ENCODE assay signal across 24 cellular contexts in the genomic region with DNA sequence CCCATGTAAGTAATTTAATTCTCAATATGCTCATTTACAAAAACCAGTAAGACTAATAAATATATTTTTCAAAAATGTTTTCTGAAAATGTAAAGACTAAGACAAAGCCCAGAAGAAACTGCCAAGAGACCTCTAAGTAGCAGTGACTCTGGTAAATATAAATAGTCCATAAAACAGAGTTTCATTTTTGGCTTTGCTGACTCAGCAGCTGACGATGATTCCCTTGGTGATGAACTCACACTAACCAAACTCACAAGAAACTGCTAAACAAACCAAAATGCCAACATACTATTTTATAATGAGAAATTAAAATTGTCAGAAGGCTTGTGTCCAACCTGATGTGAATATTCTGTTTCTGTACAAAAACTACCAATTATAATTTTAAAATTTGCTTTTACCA. TPM values are rescaled to one million over a fixed set of nuclear protein-coding genes. Genes with fewer than 3 reads are reported as not detected.
DNase-seq lines count a peak whose midpoint lies in the region; ATAC-seq, FAIRE-seq and TF ChIP-seq lines count a peak whose summit lies in the region.
"Had no signal": no experiment of that assay in that cellular context is flagged by ENCODE, and none has a peak within 500 bp of the region (broad histone marks: within the 10 kb centered on the region; RNA-seq: fewer than 3 reads in every experiment).

No MANE protein-coding gene starts in this region.

- H2BK15ac ChIP-seq in mesenchymal stem cell (ENCODE audit: low read depth, poor library complexity, severe bottlenecking) = no peak overlapping the region

- no peaks in the 10 kb centered on the region for H3K79me1 ChIP-seq in mesenchymal stem cell (replicated peaks; ENCODE audit: low read length, poor library complexity, severe bottlenecking)

- POLR2A ChIA-PET in K562 (lab: Yijun Ruan, JAX) = no interaction called here

- no peak overlapping the region for H3K4me3 ChIP-seq in K562
- H3K4me3 ChIP-seq in mesenchymal stem cell (ENCODE audit: insufficient read depth in 1 of 2, low read depth in 1 of 2, low read length in 2 of 2) = no peak overlapping the region
- H3K4me3 ChIP-seq in gastroesophageal sphincter = no peak overlapping the region
- no peak overlapping the region for H3K4me3 ChIP-seq in foreskin fibroblast (ENCODE audit: low read depth in 1 of 2, low read length in 2 of 2)
- H3K4me3 ChIP-seq: adrenal gland, breast epithelium, GM12878, mucosa of descending colon had no signal

- TF ChIP-seq CTCF in K562 (IDR thresholded peaks at IDR 0.05 in 2 of 3, conservative IDR thresholded peaks at IDR 0.05 in 1 of 3; ENCODE audit: insufficient read depth in 2 of 3, low read depth in 1 of 3, low read length in 3 of 3) (no peak), gastroesophageal sphincter (IDR thresholded peaks at IDR 0.05) (no peak), foreskin fibroblast (IDR thresholded peaks at IDR 0.05; ENCODE audit: low read depth, low read length) (no peak)

- TF ChIP-seq RAD21 in K562 (CRISPR knock-in tag; conservative IDR thresholded peaks at IDR 0.05 in 1 of 2, IDR thresholded peaks at IDR 0.05 in 1 of 2) = no peak

- CTCF ChIA-PET in K562 (lab: Yijun Ruan, JAX; ENCODE audit: low intra/inter-chr PET ratio) = no interaction called here

- DNase-seq in ELR (ENCODE audit: low read depth) = peak; percentile 20
- peak; percentile 36 for DNase-seq in LHCN-M2 (ENCODE audit: low read depth)
- peak in 2 of 4 experiments; percentile 5 to 9 for DNase-seq in K562 (ENCODE audit: extremely low read depth in 1 of 4, low spot score in 3 of 4)
- DNase-seq in mesenchymal stem cell = peak; percentile 52
- no peak for DNase-seq in foreskin fibroblast
- DNase-seq in NCI-H526 treated with DMSO at 0.1 percent for 48 hours (lab: John Stamatoyannopoulos, UW) = no peak
- DNase-seq in cerebellar nuclear complex (lab: John Stamatoyannopoulos, UW) = no peak
- DNase-seq: activated CD8-positive, alpha-beta memory T cell treated with anti-CD3 and anti-CD28 coated beads for 24 hours; activated naive CD4-positive, alpha-beta T cell; activated T-cell treated with anti-CD3 and anti-CD28 coated beads, Interleukin-2, amount 50 U/mL, for 24 hours; dermis blood vessel endothelial cell; foreskin melanocyte; hippocampal formation; mucosa of descending colon; NCI-H1105; NCI-H2081 treated with DMSO at 0.1 percent for 48 hours; NCI-H510A; stimulated activated CD4-positive, alpha-beta T cell treated with anti-CD3 and anti-CD28 coated beads, Interleukin-1b, Interleukin-23, amount 100 ng/mL, for 48 hours; T1000 had no signal

- no peak for TF ChIP-seq POLR2A in K562 (conservative IDR thresholded peaks at IDR 0.05)
- no peak for TF ChIP-seq POLR2A in gastroesophageal sphincter (IDR thresholded peaks at IDR 0.05)

- no peak overlapping the region for H2BK5ac ChIP-seq in mesenchymal stem cell (ENCODE audit: low read depth, low read length, poor library complexity, severe bottlenecking)

- BruUV-seq in K562 (replicated peaks; lab: Mats Ljungman, UMichigan) = no TSS peak

- no peak overlapping the region for H3K9ac ChIP-seq in K562 (ENCODE audit: insufficient read depth in 1 of 2, low read depth in 2 of 2, low read length in 2 of 2)
- no peak overlapping the region for H3K9ac ChIP-seq in mesenchymal stem cell (ENCODE audit: low read length)

- no peak overlapping the region for H3K18ac ChIP-seq in mesenchymal stem cell (ENCODE audit: low read depth in 1 of 2, low read length in 2 of 2)

- no peaks in the 10 kb centered on the region for H3K36me3 ChIP-seq in K562 (ENCODE audit: control insufficient read depth, insufficient read depth, low read length)
- H3K36me3 ChIP-seq in mesenchymal stem cell (ENCODE audit: control insufficient read depth in 1 of 2, insufficient read depth in 2 of 2, low read depth in 1 of 2, low read length in 2 of 2) = peaks cover under 1 to 13% of the 10 kb centered on the region in 2 experiments
- peaks cover 0 to 46% of the 10 kb centered on the region in 2 donors for H3K36me3 ChIP-seq in gastroesophageal sphincter
- H3K36me3 ChIP-seq: adrenal gland, breast epithelium had no signal

- no peak overlapping the region for H2AK5ac ChIP-seq in mesenchymal stem cell (ENCODE audit: low read length, severe bottlenecking)

- H3K4me1 ChIP-seq in K562 (replicated peaks in 1 of 2; ENCODE audit: control insufficient read depth in 2 of 2, insufficient read depth in 2 of 2, low read length in 2 of 2) (no peaks in the 10 kb centered on the region), mesenchymal stem cell (ENCODE audit: control insufficient read depth, insufficient read depth, low read depth, low read length) (no peaks in the 10 kb centered on the region), gastroesophageal sphincter (no peaks in the 10 kb centered on the region)
- H3K4me1 ChIP-seq: adrenal gland, breast epithelium had no signal

- H3K4ac ChIP-seq in mesenchymal stem cell (ENCODE audit: low read depth in 1 of 2, low read length in 2 of 2) = no peak overlapping the region

- H3K79me2 ChIP-seq in K562 (ENCODE audit: control insufficient read depth, insufficient read depth, low read length) = no peaks in the 10 kb centered on the region

- H4K91ac ChIP-seq in mesenchymal stem cell (ENCODE audit: low read length) = no peak overlapping the region

- 56% methylated on average over 1 of the region's 1 CpG for WGBS in K562 (ENCODE audit: insufficient coverage, low coverage, missing lambda C conversion rate)
- WGBS in mesenchymal stem cell = no CpG with 5 or more reads among the region's 1 CpG
- 75 to 86% methylated on average over 1 of the region's 1 CpG for WGBS in gastroesophageal sphincter (ENCODE audit: low coverage in 1 of 2), 2 donors

- no peak overlapping the region for H3K23ac ChIP-seq in mesenchymal stem cell (ENCODE audit: low read length in 2 of 2)

- no peak overlapping the region for H4K8ac ChIP-seq in mesenchymal stem cell (ENCODE audit: low read length)

- no peak for ATAC-seq in K562
- ATAC-seq in gastroesophageal sphincter = no peak
- ATAC-seq: GM12878; mucosa of descending colon; stimulated activated memory B cell treated with anti-CD40 and anti-IgM and Interleukin-4, amounts not matched to agents 10 μg/mL and 1 μg/mL and 100 μg/mL, for 72 hours had no signal

- H3K9me1 ChIP-seq in K562 (ENCODE audit: control insufficient read depth, insufficient read depth, low read length) = no peaks in the 10 kb centered on the region

- TF ChIP-seq EP300 in K562 (IDR thresholded peaks at IDR 0.05; ENCODE audit: low read length) (no peak), gastroesophageal sphincter (IDR thresholded peaks at IDR 0.05) (no peak)

- no peak for FAIRE-seq in K562 (lab: Jason Lieb, UNC)
- FAIRE-seq: GM12878 had no signal

- no peak overlapping the region for H2BK120ac ChIP-seq in mesenchymal stem cell (ENCODE audit: low read depth, low read length)

- H3K4me2 ChIP-seq in K562 (ENCODE audit: insufficient read depth, low read length) (no peak overlapping the region), mesenchymal stem cell (ENCODE audit: low read length, poor library complexity, severe bottlenecking) (no peak overlapping the region)

- H2BK12ac ChIP-seq in mesenchymal stem cell (ENCODE audit: low read length in 2 of 2) = no peak overlapping the region

- in situ Hi-C loops in K562 (cut with MboI) = no loop called here

- H3K9me3 ChIP-seq in K562 (replicated peaks; ENCODE audit: control insufficient read depth, insufficient read depth, low read depth, low read length) (no peaks in the 10 kb centered on the region), mesenchymal stem cell (ENCODE audit: control insufficient read depth, low read length) (peaks cover 16% of the 10 kb centered on the region), gastroesophageal sphincter (no peaks in the 10 kb centered on the region)
- H3K9me3 ChIP-seq: breast epithelium, mucosa of descending colon had no signal

- H2AFZ ChIP-seq in K562 (ENCODE audit: low read depth, low read length) = no peak overlapping the region
- H2AFZ ChIP-seq in mesenchymal stem cell (ENCODE audit: low read depth, low read length) = no peak overlapping the region

- H3K27ac ChIP-seq in K562 (ENCODE audit: extremely low read depth, low read depth, low read length) (no peak overlapping the region), mesenchymal stem cell (ENCODE audit: low read length, poor library complexity, severe bottlenecking) (no peak overlapping the region), gastroesophageal sphincter (no peak overlapping the region)
- H3K27ac ChIP-seq: adrenal gland, breast epithelium had no signal

- H3K27me3 ChIP-seq in K562 (ENCODE audit: control insufficient read depth in 2 of 2, insufficient read depth in 2 of 2, low read length in 2 of 2) (no peaks in the 10 kb centered on the region), mesenchymal stem cell (ENCODE audit: control insufficient read depth in 1 of 2, insufficient read depth in 1 of 2, low read length in 2 of 2) (no peaks in the 10 kb centered on the region), gastroesophageal sphincter (no peaks in the 10 kb centered on the region)
- H3K27me3 ChIP-seq: adrenal gland, breast epithelium had no signal

- H3K14ac ChIP-seq in mesenchymal stem cell (ENCODE audit: low read length in 2 of 2) = no peak overlapping the region

- H4K20me1 ChIP-seq in K562 (replicated peaks; ENCODE audit: control insufficient read depth, insufficient read depth, low read length) = no peaks in the 10 kb centered on the region

- intact Hi-C loops in K562 (cut with micrococcal nuclease) = no loop called here

RNA-seq across cellular contexts. Expression of gene IMPG2, which starts 31.5 kb away (rescaled TPM):
- total RNA-seq in LHCN-M2 (2014; rRNA removed) (0.19 and 0.23 TPM in 2 replicates), K562 (2014; rRNA removed) (0.08 and 0.09 TPM in 2 replicates), K562 (2014; rRNA removed; fragmentation: Illumina TruSeq; extraction: Trizol) (0.13 and 0.18 TPM in 2 replicates), K562 (2015; rRNA removed; fragmentation: Illumina TruSeq; extraction: Trizol) (0.30 and 0.36 TPM in 2 replicates), K562 (2021) (0.09 and 0.13 TPM in 2 replicates), gastroesophageal sphincter (under 1 TPM; 0.62 to 0.96 (median 0.81) TPM)
- 0.06 TPM for polyA plus RNA-seq in LHCN-M2 (2012)
- total RNA-seq in K562 (2011; cell fraction: chromatin; rRNA removed; ENCODE audit: low replicate concordance) = 0.25 and 0.51 TPM in 2 replicates
- 0.13 and 0.17 TPM in 2 replicates for total RNA-seq in K562 (2011; cell fraction: nucleolus; rRNA removed)
- total RNA-seq in K562 (2011; cell fraction: nucleoplasm; rRNA removed) = 0.38 and 0.44 TPM in 2 replicates
- polyA plus RNA-seq in K562 (2011; rRNA removed) (0.07 and 0.27 TPM in 2 replicates), K562 (2014; fragmentation: Illumina TruSeq; extraction: Trizol) (0.11 and 0.13 TPM in 2 replicates), K562 (2014; fragmentation: Nextera tagmentation; extraction: Ambion mirVana) (under 1 TPM; 0.04 TPM), K562 (2014; rRNA removed) (0.05 and 0.07 TPM in 2 replicates)
- polyA plus RNA-seq in K562 (2011; cell fraction: cytosol; rRNA removed) = 0.01 and 0.13 TPM in 2 replicates
- polyA plus RNA-seq in K562 (2011; cell fraction: nucleus; rRNA removed) = 0.18 and 0.63 TPM in 2 replicates
- polyA plus RNA-seq in K562 (2012) = 0.14 and 0.48 TPM in 2 replicates
- 0.14 and 0.51 TPM in 2 replicates for polyA minus RNA-seq in K562 (2011; rRNA and poly(A)+ RNA removed)
- 0.18 TPM in 1 of 2 replicates, not detected in the other for polyA minus RNA-seq in K562 (2011; cell fraction: cytosol; rRNA and poly(A)+ RNA removed)
- polyA minus RNA-seq in K562 (2011; cell fraction: nucleus; rRNA and poly(A)+ RNA removed) = 0.27 and 1.1 TPM in 2 replicates
- 0.10 TPM for polyA plus RNA-seq in mesenchymal stem cell (2013, experiment 1 of 2)
- 0.11 TPM for polyA plus RNA-seq in mesenchymal stem cell (2013, experiment 2 of 2)

Comparison
In these comparisons a context has a peak if more than half of its experiments do, and no peak if none do; other contexts are left out.
1. DNase-seq: peak in ELR (single experiment), LHCN-M2 (single experiment) and mesenchymal stem cell (single experiment); none in foreskin fibroblast (0 of 2), NCI-H526 treated with DMSO at 0.1 percent for 48 hours (single experiment) and cerebellar nuclear complex (0 of 2).